11 cellular contexts compared by ENCODE assay signal in the genomic region with DNA sequence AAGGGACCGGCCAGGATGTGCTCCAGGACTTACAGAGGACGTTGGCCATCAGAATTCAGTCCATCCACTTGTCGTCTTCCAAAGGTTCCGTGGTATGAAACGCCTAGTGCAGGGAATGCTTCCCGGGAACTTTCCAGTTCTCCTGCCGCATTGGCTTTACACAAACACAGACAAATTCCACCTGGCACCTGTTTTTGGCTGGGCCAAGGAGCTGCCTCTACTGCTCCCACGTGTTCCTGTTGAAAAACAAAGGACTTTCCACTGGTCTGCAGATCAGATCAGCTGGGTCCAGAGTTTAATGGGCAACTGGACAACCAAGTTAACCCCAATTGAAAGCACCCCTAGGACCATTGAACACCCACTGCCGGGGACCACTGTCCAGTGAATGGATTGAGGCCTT.
"Had no signal": no experiment of that assay in that cellular context is flagged by ENCODE, and none has a peak within 500 bp of the region (broad histone marks: within the 10 kb centered on the region; RNA-seq: fewer than 3 reads in every experiment).

No MANE protein-coding gene starts in this region.

- H3K4me1 ChIP-seq: HAP-1 had no signal

- DNase-seq: GM23248, GOT3, H7, H9, HCEC 1CT, HFFc6 had no signal

- H3K27ac ChIP-seq: GM23248 had no signal

- H3K9me3 ChIP-seq: HAP-1 had no signal

- H3K9ac ChIP-seq: GM23248 had no signal

- H2AFZ ChIP-seq: GM23248, GM23338 had no signal

- H3K4me3 Mint-ChIP-seq: GM23338, H9, HFFc6 had no signal

- FAIRE-seq: H1, H54 had no signal

- H3K4me2 ChIP-seq: GM23338 had no signal

- H3K36me3 ChIP-seq: HAP-1 had no signal

- H3K27ac Mint-ChIP-seq: GM23338, H9, HFFc6 had no signal

- H3K4me3 ChIP-seq: GM23248, GM23338, HAP-1 had no signal

- ATAC-seq: GM23338, HCT116 had no signal
